ENCODE assay signal across 20 cellular contexts in the genomic region with DNA sequence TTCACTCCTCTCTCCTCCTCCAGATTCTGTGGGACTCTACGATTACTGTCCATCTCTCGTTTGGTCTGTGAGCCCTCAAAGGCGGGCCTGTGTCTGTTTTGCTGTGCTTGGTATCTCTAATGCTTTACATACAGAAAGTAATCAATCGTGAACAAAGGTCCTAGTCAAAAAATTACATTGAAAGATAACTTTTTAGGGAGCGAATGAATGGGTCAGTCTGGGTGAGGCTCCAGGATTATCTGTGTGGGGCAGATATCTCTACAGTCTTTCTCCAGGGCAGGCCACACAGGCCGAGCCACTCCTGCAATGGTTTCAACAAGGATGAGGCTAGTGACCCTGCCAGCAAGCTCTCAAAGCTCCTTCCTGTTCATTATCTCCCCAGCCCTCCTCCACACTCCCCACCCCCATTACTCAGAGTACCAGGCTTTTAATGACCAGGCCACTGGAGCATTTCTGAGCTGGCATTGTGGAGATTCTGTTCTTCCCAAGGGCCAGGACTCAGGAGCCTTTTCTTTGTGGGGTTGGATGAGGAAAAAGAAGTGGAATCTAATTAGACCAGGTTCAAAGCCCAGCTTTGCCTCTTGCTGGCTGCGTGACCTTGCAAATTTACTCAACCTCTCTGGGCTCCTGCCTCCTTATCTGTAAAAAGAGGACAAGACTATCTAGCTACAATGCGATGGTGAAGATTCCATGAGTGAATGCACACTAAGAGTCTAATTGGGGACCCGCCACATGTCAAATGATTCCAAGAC. TPM values are rescaled to one million over a fixed set of nuclear protein-coding genes. Genes with fewer than 3 reads are reported as not detected.
DNase-seq lines count a peak whose midpoint lies in the region; ATAC-seq lines count a peak whose summit lies in the region.
"Had no signal": no experiment of that assay in that cellular context is flagged by ENCODE, and none has a peak within 500 bp of the region (broad histone marks: within the 10 kb centered on the region; RNA-seq: fewer than 3 reads in every experiment).

No MANE protein-coding gene starts in this region.

- H3K27me3 ChIP-seq in mesendoderm (ENCODE audit: insufficient read depth, low read length, poor library complexity), result no peaks in the 10 kb centered on the region
- H3K27me3 ChIP-seq: thyroid gland had no signal

- peaks cover 2% of the 10 kb centered on the region for H3K4me1 ChIP-seq in mesendoderm (ENCODE audit: control insufficient read depth, low read depth, low read length)
- H3K4me1 ChIP-seq: thyroid gland had no signal

- H3K4ac ChIP-seq in mesendoderm (ENCODE audit: low read depth, low read length), result no peak overlapping the region

- peak overlapping the region; percentile 62 for H3K56ac ChIP-seq in mesendoderm (ENCODE audit: low read length)

- no peaks in the 10 kb centered on the region for H3K36me3 Mint-ChIP-seq in activated T-helper 17 cell treated with anti-CD3 and anti-CD28 coated beads, Interleukin-2, amount 50 U/mL, for 72 hours (ENCODE audit: low read depth)
- H3K36me3 Mint-ChIP-seq: stimulated activated memory B cell treated with anti-CD40 and anti-IgM and Interleukin-4, amounts not matched to agents 10 μg/mL and 1 μg/mL and 100 μg/mL, for 72 hours had no signal

- no peak overlapping the region for H3K4me2 ChIP-seq in mesendoderm (ENCODE audit: low read length)

- no peaks in the 10 kb centered on the region for H3K9me3 Mint-ChIP-seq in activated T-helper 17 cell treated with anti-CD3 and anti-CD28 coated beads, Interleukin-2, amount 50 U/mL, for 72 hours
- H3K9me3 Mint-ChIP-seq: stimulated activated memory B cell treated with anti-CD40 and anti-IgM and Interleukin-4, amounts not matched to agents 10 μg/mL and 1 μg/mL and 100 μg/mL, for 72 hours had no signal

- no peak for ATAC-seq in activated T-helper 17 cell treated with anti-CD3 and anti-CD28 coated beads, Interleukin-2, amount 50 U/mL, for 72 hours (replicated peaks)
- ATAC-seq: right cardiac atrium; stimulated activated memory B cell treated with anti-CD40 and anti-IgM and Interleukin-4, amounts not matched to agents 10 μg/mL and 1 μg/mL and 100 μg/mL, for 72 hours had no signal

- H3K27me3 Mint-ChIP-seq in activated T-helper 17 cell treated with anti-CD3 and anti-CD28 coated beads, Interleukin-2, amount 50 U/mL, for 72 hours, result no peaks in the 10 kb centered on the region
- H3K27me3 Mint-ChIP-seq: stimulated activated memory B cell treated with anti-CD40 and anti-IgM and Interleukin-4, amounts not matched to agents 10 μg/mL and 1 μg/mL and 100 μg/mL, for 72 hours had no signal

- DNase-seq in COLO829 (ENCODE audit: low spot score), result peak; percentile 36
- DNase-seq in HUDEP-2 (lab: John Stamatoyannopoulos, UW; ENCODE audit: unreplicated experiment in 76 of 76), result peak in 75 of 76 experiments; percentile 30 to 97 (median 87)
- peak; percentile 61 for DNase-seq in mesendoderm
- no peak for DNase-seq in SIG-M5 treated with dmso at 0.1 percent for 504 hours (lab: John Stamatoyannopoulos, UW; ENCODE audit: unreplicated experiment)
- no peak for DNase-seq in hippocampal formation (lab: John Stamatoyannopoulos, UW)
- DNase-seq in AG20443 (ENCODE audit: low spot score), result no peak
- no peak for DNase-seq in stimulated activated CD4-positive, alpha-beta T cell treated with anti-CD3 and anti-CD28 coated beads, Interleukin-2, amount 100 ng/mL, for 24 hours
- DNase-seq: activated CD4-positive, alpha-beta T cell treated with anti-CD3 and anti-CD28 coated beads, Interleukin-2, amount 50 U/mL, for 4 hours; anterior cingulate cortex; caudate nucleus; NCI-H1436 treated with DMSO at 0.1 percent for 48 hours; NCI-H345; right cardiac atrium; stimulated activated CD4-positive, alpha-beta T cell treated with anti-CD3 and anti-CD28 coated beads, Interleukin-15, amount 100 ng/mL, for 24 hours; thyroid gland had no signal

- H3K79me2 ChIP-seq in mesendoderm (ENCODE audit: control insufficient read depth, insufficient read depth, low read length), result peaks cover 35% of the 10 kb centered on the region

- no peak overlapping the region for H2BK5ac ChIP-seq in mesendoderm (ENCODE audit: low read length)

- WGBS in mesendoderm (ENCODE audit: extremely low coverage, insufficient coverage, low lambda C conversion rate), result no CpG with 5 or more reads among the region's 9 CpGs

- no peak overlapping the region for H2BK15ac ChIP-seq in mesendoderm (replicated peaks; ENCODE audit: low read depth)

- H3K18ac ChIP-seq in mesendoderm (ENCODE audit: low read length), result no peak overlapping the region

- no peak overlapping the region for H3K4me3 ChIP-seq in mesendoderm (ENCODE audit: low read length)
- H3K4me3 ChIP-seq: esophagus muscularis mucosa, thyroid gland had no signal

- no peak overlapping the region for H4K8ac ChIP-seq in mesendoderm (ENCODE audit: low read depth, low read length)

- H3K27ac ChIP-seq in mesendoderm (ENCODE audit: low read depth, low read length), result no peak overlapping the region
- H3K27ac ChIP-seq: esophagus muscularis mucosa, RWPE1, thyroid gland, VCaP had no signal

- H3K4me3 Mint-ChIP-seq in activated T-helper 17 cell treated with anti-CD3 and anti-CD28 coated beads, Interleukin-2, amount 50 U/mL, for 72 hours, result no peak overlapping the region
- H3K4me3 Mint-ChIP-seq: stimulated activated memory B cell treated with anti-CD40 and anti-IgM and Interleukin-4, amounts not matched to agents 10 μg/mL and 1 μg/mL and 100 μg/mL, for 72 hours had no signal

- H3K36me3 ChIP-seq in mesendoderm (ENCODE audit: control insufficient read depth, insufficient read depth, low read length), result no peaks in the 10 kb centered on the region
- H3K36me3 ChIP-seq: esophagus muscularis mucosa, thyroid gland had no signal

- H4K5ac ChIP-seq in mesendoderm (ENCODE audit: low read length), result no peak overlapping the region

- peak overlapping the region; percentile 59 for H3K27ac Mint-ChIP-seq in activated T-helper 17 cell treated with anti-CD3 and anti-CD28 coated beads, Interleukin-2, amount 50 U/mL, for 72 hours
- H3K27ac Mint-ChIP-seq: stimulated activated memory B cell treated with anti-CD40 and anti-IgM and Interleukin-4, amounts not matched to agents 10 μg/mL and 1 μg/mL and 100 μg/mL, for 72 hours had no signal

- H3K79me1 ChIP-seq in mesendoderm (ENCODE audit: low read length), result peaks cover 19% of the 10 kb centered on the region

- no peak overlapping the region for H2AK5ac ChIP-seq in mesendoderm (ENCODE audit: low read length)

- H2BK120ac ChIP-seq in mesendoderm (ENCODE audit: low read depth, low read length), result no peak overlapping the region

- peak overlapping the region; percentile 1 for H3K9ac ChIP-seq in mesendoderm (ENCODE audit: low read length)

- H3K4me1 Mint-ChIP-seq in activated T-helper 17 cell treated with anti-CD3 and anti-CD28 coated beads, Interleukin-2, amount 50 U/mL, for 72 hours, result peaks cover 27% of the 10 kb centered on the region

- no peak overlapping the region for H3K23ac ChIP-seq in mesendoderm (ENCODE audit: low read length)

RNA-seq across cellular contexts. Expression of gene CORO2A, which starts 10.2 kb away (rescaled TPM):
- 10 to 100 TPM in 1 of 2 donors, 1 to 10 TPM in 1; 9.9 to 18.2 TPM for total RNA-seq in activated T-helper 17 cell treated with anti-CD3 and anti-CD28 coated beads, Interleukin-2, amount 50 U/mL, for 72 hours
- 44.1 TPM for polyA plus RNA-seq in mesendoderm (2013, experiment 1 of 2)
- polyA plus RNA-seq in mesendoderm (2013, experiment 2 of 2), result 45.6 TPM

Comparison
In these comparisons a context has a peak if more than half of its experiments do, and no peak if none do; other contexts are left out.
1. DNase-seq: peak in COLO829 (single experiment), HUDEP-2 (75 of 76) and mesendoderm (single experiment); none in SIG-M5 treated with dmso at 0.1 percent for 504 hours (single experiment), hippocampal formation (0 of 2), AG20443 (single experiment) and stimulated activated CD4-positive, alpha-beta T cell treated with anti-CD3 and anti-CD28 coated beads, Interleukin-2, amount 100 ng/mL, for 24 hours (0 of 2).